In the genomic region with DNA sequence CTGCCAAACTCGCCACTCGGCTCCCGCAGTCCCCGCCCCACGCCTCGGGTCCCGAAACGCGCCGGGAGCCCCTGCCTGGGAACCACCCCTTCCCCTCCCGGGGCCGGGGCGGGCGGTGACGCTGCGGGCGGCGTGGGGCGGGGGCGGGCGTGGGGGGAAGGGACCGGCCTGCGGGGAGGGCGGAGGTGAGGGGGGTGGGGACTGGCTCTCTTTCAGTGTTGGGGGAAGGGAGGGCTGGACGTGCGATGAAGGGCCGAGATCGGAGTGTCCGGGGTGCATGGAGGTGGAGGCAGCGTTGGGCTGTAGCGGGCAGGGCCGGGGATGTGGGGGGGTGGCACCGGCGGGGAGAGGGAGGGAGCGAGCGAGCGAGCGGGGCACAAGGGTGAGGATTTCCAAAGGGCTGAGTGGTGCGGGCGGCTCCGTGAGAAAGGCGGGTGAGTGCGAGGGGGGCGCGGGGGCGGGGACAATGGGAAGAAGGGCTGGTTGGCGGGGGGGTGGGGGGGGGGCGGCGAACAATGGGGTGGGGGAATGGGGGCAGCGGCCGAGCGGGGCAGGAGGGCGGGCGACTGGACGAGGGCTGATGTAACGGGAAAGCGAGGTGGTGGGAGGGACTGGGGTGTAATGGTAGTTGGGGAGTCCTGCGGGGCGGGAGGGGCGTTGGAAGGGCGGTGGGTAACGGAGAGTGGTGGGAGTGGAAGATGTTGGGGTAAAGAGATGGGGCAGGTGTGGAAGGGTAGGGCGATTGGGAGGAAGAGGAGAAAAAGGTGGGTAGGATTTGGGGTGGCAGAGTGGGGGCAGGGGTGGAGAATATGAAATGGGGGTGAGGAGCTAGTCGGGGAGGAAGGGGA, we compare ENCODE assay signal across 8 cellular contexts. TPM values are rescaled to one million over a fixed set of nuclear protein-coding genes. Genes with fewer than 3 reads are reported as not detected.
DNase-seq lines count a peak whose midpoint lies in the region; ATAC-seq and TF ChIP-seq lines count a peak whose summit lies in the region.

No MANE protein-coding gene starts in this region.

- H3K36me3 ChIP-seq in A673 (ENCODE audit: insufficient read depth, low read length, poor library complexity, severe bottlenecking): no peaks in the 10 kb centered on the region
- H3K36me3 ChIP-seq in RWPE2 (ENCODE audit: low read depth): peaks cover 13% of the 10 kb centered on the region
- no peaks in the 10 kb centered on the region for H3K36me3 ChIP-seq in left ventricle myocardium inferior

- intact Hi-C loops in A673 (cut with micrococcal nuclease; ENCODE audit: unreplicated experiment) (no loop called here), left ventricle myocardium inferior (cut with micrococcal nuclease) (loop anchor here (5.0 to 10.0 kb wide), 2 partner anchors 51 to 189 kb away; no protein-coding TSS in a partner anchor)

- H3K27me3 ChIP-seq in A673 (replicated peaks; ENCODE audit: insufficient read depth, low read depth, low read length, poor library complexity) (no peaks in the 10 kb centered on the region), RWPE2 (ENCODE audit: insufficient read depth, poor library complexity, severe bottlenecking) (no peaks in the 10 kb centered on the region), left ventricle myocardium inferior (ENCODE audit: low read depth) (no peaks in the 10 kb centered on the region)

- TF ChIP-seq CTCF in A673 (conservative IDR thresholded peaks at IDR 0.05; ENCODE audit: low read depth, low read length): no peak
- TF ChIP-seq CTCF in RWPE2 (IDR thresholded peaks at IDR 0.05; ENCODE audit: poor library complexity, severe bottlenecking): no peak
- TF ChIP-seq CTCF in left ventricle myocardium inferior (IDR thresholded peaks at IDR 0.05; ENCODE audit: borderline replicate concordance): no peak

- ATAC-seq in GM18520 (IDR thresholded peaks at IDR 0.05; ENCODE audit: unreplicated experiment) (peak; percentile 11), HG03108 (IDR thresholded peaks at IDR 0.05; ENCODE audit: unreplicated experiment) (peak; percentile 16), RWPE2 (ENCODE audit: low read depth) (peak; percentile 18)

- WGBS in adipose tissue, 3 donors: 1 to 3% (median 2%) methylated on average over 25 to 59 of the region's 64 CpGs

- peak overlapping the region; percentile 65 for H3K27ac ChIP-seq in A673 (ENCODE audit: low read depth, low read length, poor library complexity, severe bottlenecking)
- peak overlapping the region; percentile 78 for H3K27ac ChIP-seq in RWPE2 (ENCODE audit: poor library complexity, severe bottlenecking)
- H3K27ac ChIP-seq in adipose tissue (ENCODE audit: low read depth, low read length): peak overlapping the region; percentile 91
- peak overlapping the region; percentile 95 for H3K27ac ChIP-seq in left ventricle myocardium inferior (replicated peaks)

- no TSS peak for BruUV-seq in A673 (replicated peaks; lab: Mats Ljungman, UMichigan)

- H3K4me1 ChIP-seq in A673 (ENCODE audit: insufficient read depth, low read length, poor library complexity, severe bottlenecking) (no peaks in the 10 kb centered on the region), RWPE2 (ENCODE audit: insufficient read depth, poor library complexity, severe bottlenecking) (peaks cover 7% of the 10 kb centered on the region), left ventricle myocardium inferior (peaks cover 39% of the 10 kb centered on the region)

- DNase-seq in A673 (ENCODE audit: low spot score) (peak; percentile 29), RWPE2 (ENCODE audit: low spot score) (peak; percentile 75), left ventricle myocardium inferior (peak; percentile 75), putamen (ENCODE audit: low spot score) (peak; percentile 77), NCI-H1436 (lab: John Stamatoyannopoulos, UW) (no peak)

- H3K4me3 ChIP-seq in A673 (ENCODE audit: low read depth, low read length, poor library complexity, severe bottlenecking) (peak overlapping the region; percentile 71), RWPE2 (ENCODE audit: severe bottlenecking) (peak overlapping the region; percentile 87), left ventricle myocardium inferior (peak overlapping the region; percentile 79)

- CTCF ChIA-PET in A673 (lab: Charles Lee): no interaction called here

- no peaks in the 10 kb centered on the region for H3K9me3 ChIP-seq in A673 (ENCODE audit: low read depth, low read length, poor library complexity, severe bottlenecking)
- H3K9me3 ChIP-seq in RWPE2 (ENCODE audit: severe bottlenecking): no peaks in the 10 kb centered on the region
- no peaks in the 10 kb centered on the region for H3K9me3 ChIP-seq in left ventricle myocardium inferior (replicated peaks)

- POLR2A ChIA-PET in A673 (lab: Charles Lee; ENCODE audit: low non-redundant PET): no interaction called here

RNA-seq across cellular contexts. Expression of a gene that starts 0.6 kb away (rescaled TPM):
- 21.5 and 31.7 TPM in 2 replicates for total RNA-seq in A673 (2021)
- polyA plus RNA-seq in adipose tissue: 10 to 100 TPM in 2 of 3 donors, 1 to 10 TPM in 1; 6.7 to 23.1 (median 15.5) TPM
- 45.0 TPM for total RNA-seq in left ventricle myocardium inferior
